ENCODE assay signal across 24 cellular contexts in genomic region chr22:19111584-19111983, GRCh38. TPM values are rescaled to one million over a fixed set of nuclear protein-coding genes. Genes with fewer than 3 reads are reported as not detected.
A peak's percentile ranks its signal among the peaks of the same experiment; 100 is the strongest.
DNase-seq lines count a peak whose midpoint lies in the region; ATAC-seq and TF ChIP-seq lines count a peak whose summit lies in the region.
"Had no signal": no experiment of that assay in that cellular context is flagged by ENCODE, and none has a peak within 500 bp of the region (broad histone marks: within the 10 kb centered on the region; RNA-seq: fewer than 3 reads in every experiment).

No MANE protein-coding gene starts in this region.

- peaks cover 54% of the 10 kb centered on the region; the same call in 1 of the 2 replicates for H4K20me1 ChIP-seq in PC-3 (ENCODE audit: low read length)

- H3K4me3 Mint-ChIP-seq in CD14-positive monocyte = peak overlapping the region in 1 of 2 donors; percentile 7
- H3K4me3 Mint-ChIP-seq in CD8-positive, alpha-beta T cell = peak overlapping the region; percentile 38
- H3K4me3 Mint-ChIP-seq in activated naive CD8-positive, alpha-beta T cell treated with anti-CD3 and anti-CD28 coated beads for 36 hours = no peak overlapping the region
- H3K4me3 Mint-ChIP-seq in naive thymus-derived CD8-positive, alpha-beta T cell = peak overlapping the region in 9 of 10 donors; percentile 13 to 82 (median 55)
- H3K4me3 Mint-ChIP-seq: activated T-helper 1 cell treated with anti-CD3 and anti-CD28 coated beads, Interleukin-12 subunit alpha, Interleukin-12 subunit beta, Interleukin-2, Interleukin-4 antibody, amounts not matched to agents 30 ng/mL and 10 ng/mL and 1 ng/mL, durations not matched to agents 14 hours and 24 hours and 36 hours; HFFc6; nephron had no signal

- H3K4me1 ChIP-seq in CD8-positive, alpha-beta T cell (ENCODE audit: insufficient read depth, low read length) = peaks cover 73% of the 10 kb centered on the region
- peaks cover 8% of the 10 kb centered on the region; the same call in 1 of the 2 replicates for H3K4me1 ChIP-seq in PC-3 (ENCODE audit: insufficient read depth, low read length)

- H3K27me3 ChIP-seq in CD8-positive, alpha-beta T cell (ENCODE audit: insufficient read depth, low read length) = no peaks in the 10 kb centered on the region
- no peaks in the 10 kb centered on the region for H3K27me3 ChIP-seq in PC-3 (ENCODE audit: low read length)
- H3K27me3 ChIP-seq: dorsolateral prefrontal cortex, foreskin keratinocyte, SJCRH30, thyroid gland had no signal

- H3K36me3 Mint-ChIP-seq in CD14-positive monocyte = peaks cover 22 to 30% of the 10 kb centered on the region in 2 donors
- H3K36me3 Mint-ChIP-seq in CD8-positive, alpha-beta T cell = peaks cover 22% of the 10 kb centered on the region
- peaks cover 6% of the 10 kb centered on the region for H3K36me3 Mint-ChIP-seq in activated naive CD8-positive, alpha-beta T cell treated with anti-CD3 and anti-CD28 coated beads for 36 hours
- H3K36me3 Mint-ChIP-seq in naive thymus-derived CD8-positive, alpha-beta T cell = peaks cover 0 to 10% (median 0%) of the 10 kb centered on the region in 3 donors

- TF ChIP-seq CTCF in CD14-positive monocyte (IDR thresholded peaks at IDR 0.05) (no peak), PC-3 (conservative IDR thresholded peaks at IDR 0.05; ENCODE audit: low read depth, low read length) (no peak)
- TF ChIP-seq CTCF in CD8-positive, alpha-beta T cell (IDR thresholded peaks at IDR 0.05) = no peak

- H3K4me2 ChIP-seq in PC-3 (ENCODE audit: low read length) = no peak overlapping the region

- no TSS peak for BruUV-seq in PC-3 (replicated peaks; lab: Mats Ljungman, UMichigan)

- H3K4me1 Mint-ChIP-seq in CD14-positive monocyte = peaks cover 87% of the 10 kb centered on the region
- peaks cover 85% of the 10 kb centered on the region for H3K4me1 Mint-ChIP-seq in CD8-positive, alpha-beta T cell (ENCODE audit: low read depth)
- peaks cover 67% of the 10 kb centered on the region for H3K4me1 Mint-ChIP-seq in activated naive CD8-positive, alpha-beta T cell treated with anti-CD3 and anti-CD28 coated beads for 36 hours
- H3K4me1 Mint-ChIP-seq in naive thymus-derived CD8-positive, alpha-beta T cell = peaks cover 60 to 87% (median 80%) of the 10 kb centered on the region in 4 donors

- no peaks in the 10 kb centered on the region for H3K9me3 ChIP-seq in CD8-positive, alpha-beta T cell (ENCODE audit: low read length)
- H3K9me3 ChIP-seq in PC-3 (ENCODE audit: low read length) = no peaks in the 10 kb centered on the region
- H3K9me3 ChIP-seq: SJCRH30, thyroid gland had no signal

- H3K36me3 ChIP-seq in CD8-positive, alpha-beta T cell (ENCODE audit: insufficient read depth, low read length) = no peaks in the 10 kb centered on the region
- no peaks in the 10 kb centered on the region for H3K36me3 ChIP-seq in PC-3 (ENCODE audit: low read depth, low read length)
- H3K36me3 ChIP-seq: SJCRH30, thyroid gland had no signal

- CTCF ChIA-PET in CD8-positive, alpha-beta T cell (lab: Charles Lee) = interaction anchor here (0.8 to 2.0 kb wide), 2 partner anchors 11 to 33 kb away, joined by 4 to 10 read pairs; partner anchors contain the start of genes DGCR2 and ESS2
- CTCF ChIA-PET in PC-3 (lab: Charles Lee) = no interaction called here

- intact Hi-C loops in CD14-positive monocyte (cut with micrococcal nuclease) = no loop called here
- intact Hi-C loops in CD8-positive, alpha-beta T cell (cut with DNase I, micrococcal nuclease) = no loop called here
- intact Hi-C loops in PC-3 (cut with micrococcal nuclease) = no loop called here

- POLR2A ChIA-PET in CD8-positive, alpha-beta T cell (lab: Charles Lee) = interaction anchor here (2.4 kb wide), 1 partner anchor 10 kb away, joined by 28 read pairs; the partner anchor contains the start of gene DGCR2
- POLR2A ChIA-PET in naive thymus-derived CD8-positive, alpha-beta T cell (lab: Charles Lee) = interaction anchor here (0.6 to 9.3 kb wide), 6 partner anchors 11 to 518 kb away, joined by 3 to 112 read pairs (median 6); partner anchors contain the start of genes DGCR2, ESS2 and SLC25A1
- POLR2A ChIA-PET in PC-3 (lab: Charles Lee; ENCODE audit: unreplicated experiment) = no interaction called here

- H3K79me2 ChIP-seq in PC-3 (ENCODE audit: low read length) = peaks cover 84% of the 10 kb centered on the region

- no peak overlapping the region for H3K9ac ChIP-seq in PC-3 (ENCODE audit: low read length)

- peak overlapping the region; percentile 44 for H3K27ac ChIP-seq in CD8-positive, alpha-beta T cell (ENCODE audit: low read depth, low read length)
- H3K27ac ChIP-seq in PC-3 (ENCODE audit: low read length) = no peak overlapping the region
- H3K27ac ChIP-seq: dorsolateral prefrontal cortex, foreskin keratinocyte, SJCRH30 had no signal

- H2AFZ ChIP-seq in PC-3 (ENCODE audit: low read length) = no peak overlapping the region

- DNase-seq in CD14-positive monocyte (ENCODE audit: low spot score) (no peak), PC-3 (no peak), 8988T (no peak)
- no peak for DNase-seq in CD8-positive, alpha-beta T cell
- DNase-seq in activated naive CD8-positive, alpha-beta T cell treated with anti-CD3 and anti-CD28 coated beads for 36 hours = no peak
- no peak for DNase-seq in naive thymus-derived CD8-positive, alpha-beta T cell
- DNase-seq in stimulated activated naive CD8-positive, alpha-beta T cell treated with anti-CD3 and anti-CD28 coated beads, Interleukin-15, Interleukin-2, amounts not matched to agents 100 U/mL and 50 U/mL, for 24 hours = no peak
- DNase-seq: anterior cingulate cortex; central memory CD4-positive, alpha-beta T cell; dorsolateral prefrontal cortex; EL; foreskin keratinocyte; HFFc6; hippocampal formation; NCI-H1092; NCI-H446; SJCRH30; stimulated activated CD4-positive, alpha-beta T cell treated with anti-CD3 and anti-CD28 coated beads, Interleukin-1b, Interleukin-23, amount 100 ng/mL, for 48 hours; stimulated activated naive CD4-positive, alpha-beta T cell; T-helper 2 cell; thyroid gland had no signal

- peak overlapping the region; percentile 15 for H3K4me3 ChIP-seq in CD8-positive, alpha-beta T cell (ENCODE audit: low read depth, low read length)
- H3K4me3 ChIP-seq in PC-3 (ENCODE audit: low read length) = no peak overlapping the region
- H3K4me3 ChIP-seq: dorsolateral prefrontal cortex, SJCRH30, thyroid gland had no signal

- no peaks in the 10 kb centered on the region for H3F3A ChIP-seq in PC-3 (ENCODE audit: low read length, unreplicated experiment)

- H3K9me2 ChIP-seq in PC-3 (replicated peaks; ENCODE audit: low read length) = no peaks in the 10 kb centered on the region

- peak overlapping the region; percentile 93 to 98 (median 96) for H3K27ac Mint-ChIP-seq in CD14-positive monocyte
- peak overlapping the region; percentile 90 for H3K27ac Mint-ChIP-seq in CD8-positive, alpha-beta T cell
- H3K27ac Mint-ChIP-seq in activated naive CD8-positive, alpha-beta T cell treated with anti-CD3 and anti-CD28 coated beads for 36 hours = peak overlapping the region; percentile 52
- H3K27ac Mint-ChIP-seq in naive thymus-derived CD8-positive, alpha-beta T cell = peak overlapping the region; percentile 90 to 99 (median 94)
- H3K27ac Mint-ChIP-seq: activated T-helper 1 cell treated with anti-CD3 and anti-CD28 coated beads, Interleukin-12 subunit alpha, Interleukin-12 subunit beta, Interleukin-2, Interleukin-4 antibody, amounts not matched to agents 30 ng/mL and 10 ng/mL and 1 ng/mL, durations not matched to agents 14 hours and 24 hours and 36 hours; HFFc6; nephron had no signal

- no peaks in the 10 kb centered on the region for H3K9me3 Mint-ChIP-seq in CD14-positive monocyte
- H3K9me3 Mint-ChIP-seq in CD8-positive, alpha-beta T cell = no peaks in the 10 kb centered on the region
- H3K9me3 Mint-ChIP-seq in activated naive CD8-positive, alpha-beta T cell treated with anti-CD3 and anti-CD28 coated beads for 36 hours = no peaks in the 10 kb centered on the region
- H3K9me3 Mint-ChIP-seq in naive thymus-derived CD8-positive, alpha-beta T cell = no peaks in the 10 kb centered on the region
- H3K9me3 Mint-ChIP-seq: activated T-helper 1 cell treated with anti-CD3 and anti-CD28 coated beads, Interleukin-12 subunit alpha, Interleukin-12 subunit beta, Interleukin-2, Interleukin-4 antibody, amounts not matched to agents 30 ng/mL and 10 ng/mL and 1 ng/mL, durations not matched to agents 14 hours and 24 hours and 36 hours; HFFc6; nephron had no signal

- peaks cover 0 to 4% (median 3%) of the 10 kb centered on the region in 3 donors for H3K27me3 Mint-ChIP-seq in CD14-positive monocyte (ENCODE audit: low read depth in 3 of 3)
- H3K27me3 Mint-ChIP-seq in CD8-positive, alpha-beta T cell (ENCODE audit: low read depth) = no peaks in the 10 kb centered on the region
- H3K27me3 Mint-ChIP-seq in activated naive CD8-positive, alpha-beta T cell treated with anti-CD3 and anti-CD28 coated beads for 36 hours = no peaks in the 10 kb centered on the region
- no peaks in the 10 kb centered on the region for H3K27me3 Mint-ChIP-seq in naive thymus-derived CD8-positive, alpha-beta T cell

- ATAC-seq in CD8-positive, alpha-beta T cell = no peak
- ATAC-seq in naive thymus-derived CD8-positive, alpha-beta T cell = no peak
- no peak for ATAC-seq in PC-3
- no peak for ATAC-seq in stimulated activated naive CD8-positive, alpha-beta T cell treated with anti-CD3 and anti-CD28 coated beads, Interleukin-15, Interleukin-2, amounts not matched to agents 100 U/mL and 50 U/mL, for 24 hours
- ATAC-seq: foreskin keratinocyte had no signal

RNA-seq across cellular contexts. Expression of gene DGCR2, which starts 10.6 kb away (rescaled TPM):
- polyA plus RNA-seq in CD14-positive monocyte = 10 to 100 TPM; 28.9 to 37.0 TPM
- 10 to 100 TPM; 29.6 to 32.4 TPM for total RNA-seq in CD8-positive, alpha-beta T cell
- total RNA-seq in activated naive CD8-positive, alpha-beta T cell treated with anti-CD3 and anti-CD28 coated beads for 36 hours = 10 to 100 TPM; 20.5 to 22.2 TPM
- total RNA-seq in naive thymus-derived CD8-positive, alpha-beta T cell = 10 to 100 TPM; 63.3 to 66.6 TPM
- polyA plus RNA-seq in naive thymus-derived CD8-positive, alpha-beta T cell = 10 to 100 TPM; 29.5 to 61.8 (median 37.8) TPM
- total RNA-seq in PC-3 (2014; rRNA removed) = 36.1 and 46.1 TPM in 2 replicates

RNA-seq across cellular contexts. Expression of gene TSSK2, which starts 19.5 kb away (rescaled TPM):
- polyA plus RNA-seq in CD14-positive monocyte = not detected
- total RNA-seq in CD8-positive, alpha-beta T cell = under 1 TPM; 0.25 to 0.27 TPM
- total RNA-seq in activated naive CD8-positive, alpha-beta T cell treated with anti-CD3 and anti-CD28 coated beads for 36 hours = not detected
- total RNA-seq in naive thymus-derived CD8-positive, alpha-beta T cell = not detected
- polyA plus RNA-seq in naive thymus-derived CD8-positive, alpha-beta T cell = not detected
- 0.17 TPM in 1 of 2 replicates, not detected in the other for total RNA-seq in PC-3 (2014; rRNA removed)
- total RNA-seq: activated T-helper 1 cell treated with anti-CD3 and anti-CD28 coated beads, Interleukin-12 subunit alpha, Interleukin-12 subunit beta, Interleukin-2, Interleukin-4 antibody, amounts not matched to agents 30 ng/mL and 10 ng/mL and 1 ng/mL, durations not matched to agents 14 hours and 24 hours and 36 hours; epithelial cell of proximal tubule; foreskin keratinocyte; HFFc6; SJCRH30 had no signal
- polyA plus RNA-seq: foreskin keratinocyte had no signal

RNA-seq across cellular contexts. Expression of gene ESS2, which starts 32.9 kb away (rescaled TPM):
- polyA plus RNA-seq in CD14-positive monocyte = 1 to 10 TPM; 4.0 to 5.5 TPM
- 10 to 100 TPM; 62.5 to 65.5 TPM for total RNA-seq in CD8-positive, alpha-beta T cell
- 10 to 100 TPM; 16.8 to 18.0 TPM for total RNA-seq in activated naive CD8-positive, alpha-beta T cell treated with anti-CD3 and anti-CD28 coated beads for 36 hours
- total RNA-seq in naive thymus-derived CD8-positive, alpha-beta T cell = 10 to 100 TPM; 20.1 to 20.7 TPM
- 10 to 100 TPM in 1 of 3 donors, 1 to 10 TPM in 2; 4.5 to 11.2 (median 6.9) TPM for polyA plus RNA-seq in naive thymus-derived CD8-positive, alpha-beta T cell
- total RNA-seq in PC-3 (2014; rRNA removed) = 12.6 and 22.9 TPM in 2 replicates

RNA-seq across cellular contexts. Expression of gene GSC2, which starts 38.5 kb away (rescaled TPM):
- polyA plus RNA-seq in CD14-positive monocyte = not detected
- not detected for total RNA-seq in CD8-positive, alpha-beta T cell
- total RNA-seq in activated naive CD8-positive, alpha-beta T cell treated with anti-CD3 and anti-CD28 coated beads for 36 hours = not detected
- total RNA-seq in naive thymus-derived CD8-positive, alpha-beta T cell = not detected
- polyA plus RNA-seq in naive thymus-derived CD8-positive, alpha-beta T cell = not detected
- total RNA-seq in PC-3 (2014; rRNA removed) = not detected in 2 replicates
- total RNA-seq: epithelial cell of proximal tubule, foreskin keratinocyte, HFFc6, SJCRH30, thyroid gland had no signal
- polyA plus RNA-seq: foreskin keratinocyte had no signal
